Comparison of ENCODE assay signal across 1 cellular context in the genomic region with DNA sequence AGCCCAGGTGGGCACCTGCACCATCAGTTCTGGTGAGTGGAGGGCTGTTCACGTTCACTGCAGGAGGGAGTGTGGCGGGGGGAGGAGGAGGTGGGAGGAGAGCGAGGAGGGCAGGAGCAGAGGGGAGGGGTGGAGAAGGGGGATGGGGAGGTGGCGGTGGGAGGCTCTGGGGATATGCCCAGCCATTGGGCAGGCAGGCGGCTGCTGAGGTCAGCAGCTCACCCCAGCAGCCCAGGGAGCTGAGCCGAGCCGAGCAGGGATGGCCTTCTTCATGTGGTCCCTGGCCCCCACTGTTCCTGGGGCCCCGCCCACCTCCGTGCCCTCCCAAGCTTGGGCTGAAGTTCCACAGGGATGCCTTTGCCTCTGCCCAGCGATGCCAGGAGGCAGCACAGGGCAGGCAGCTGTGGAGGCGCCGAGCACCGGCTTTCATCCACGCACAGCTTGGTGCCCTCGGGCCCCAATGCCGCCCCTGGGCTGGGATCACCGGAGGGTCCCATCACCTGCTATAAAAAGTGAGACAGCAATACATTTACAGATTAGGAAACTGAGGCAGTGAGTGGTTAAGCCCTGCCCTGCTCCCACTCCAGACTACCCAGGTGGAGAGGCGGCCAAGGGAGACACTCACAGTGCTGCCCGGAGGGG.
TF ChIP-seq lines count a peak whose summit lies in the region.

No MANE protein-coding gene starts in this region.

TF ChIP-seq in IMR-90, 13 proteins besides CTCF, POLR2A, EP300 and RAD21:
- TF ChIP-seq, protein P1, sequence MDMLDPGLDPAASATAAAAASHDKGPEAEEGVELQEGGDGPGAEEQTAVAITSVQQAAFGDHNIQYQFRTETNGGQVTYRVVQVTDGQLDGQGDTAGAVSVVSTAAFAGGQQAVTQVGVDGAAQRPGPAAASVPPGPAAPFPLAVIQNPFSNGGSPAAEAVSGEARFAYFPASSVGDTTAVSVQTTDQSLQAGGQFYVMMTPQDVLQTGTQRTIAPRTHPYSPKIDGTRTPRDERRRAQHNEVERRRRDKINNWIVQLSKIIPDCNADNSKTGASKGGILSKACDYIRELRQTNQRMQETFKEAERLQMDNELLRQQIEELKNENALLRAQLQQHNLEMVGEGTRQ (IDR thresholded peaks at IDR 0.05; ENCODE audit: low read depth, low read length): no peak
- TF ChIP-seq SMC3 (IDR thresholded peaks at IDR 0.05; ENCODE audit: low read depth, low read length) (no peak), MAZ (IDR thresholded peaks at IDR 0.05; ENCODE audit: borderline replicate concordance, low read depth, low read length) (no peak), RFX5 (IDR thresholded peaks at IDR 0.05; ENCODE audit: low read depth, low read length) (no peak), FOS (IDR thresholded peaks at IDR 0.05; ENCODE audit: low read depth, low read length) (no peak), CHD1 (IDR thresholded peaks at IDR 0.05; ENCODE audit: low read depth, low read length) (no peak), RCOR1 (IDR thresholded peaks at IDR 0.05; ENCODE audit: insufficient replicate concordance, low read length) (no peak), MXI1 (IDR thresholded peaks at IDR 0.05; ENCODE audit: borderline replicate concordance, low read depth, low read length) (no peak), BHLHE40 (IDR thresholded peaks at IDR 0.05; ENCODE audit: low read depth, low read length) (no peak), ELK1 (IDR thresholded peaks at IDR 0.05; ENCODE audit: borderline replicate concordance, low read depth, low read length) (no peak), NFE2L2 (IDR thresholded peaks at IDR 0.05; ENCODE audit: low read depth, low read length) (no peak), CEBPB (IDR thresholded peaks at IDR 0.05; ENCODE audit: low read depth, low read length) (no peak), MAFK (IDR thresholded peaks at IDR 0.05; ENCODE audit: low read depth, low read length) (no peak)
